Comparison of ENCODE assay signal across 14 cellular contexts in the genomic region with DNA sequence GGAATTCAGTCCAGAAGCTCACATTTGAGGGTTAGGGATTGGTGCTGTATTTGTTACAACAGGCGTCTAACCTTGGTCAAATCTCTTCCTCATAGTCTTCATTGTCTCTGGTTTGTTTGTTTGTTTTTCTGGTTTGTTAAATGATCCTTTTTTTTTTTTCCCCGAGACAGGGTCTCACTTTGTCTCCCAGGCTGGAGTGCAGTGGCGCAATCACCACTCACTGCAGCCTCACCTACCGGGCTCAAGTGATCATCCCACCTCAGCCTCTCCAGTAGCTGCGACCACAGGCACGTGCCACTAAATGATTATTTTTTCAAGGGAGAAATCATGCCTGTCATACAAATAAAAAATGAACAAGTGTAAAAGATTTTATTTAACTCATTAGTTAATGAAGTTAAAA. TPM values are rescaled to one million over a fixed set of nuclear protein-coding genes. Genes with fewer than 3 reads are reported as not detected.
DNase-seq lines count a peak whose midpoint lies in the region; ATAC-seq and TF ChIP-seq lines count a peak whose summit lies in the region.
"Had no signal": no experiment of that assay in that cellular context is flagged by ENCODE, and none has a peak within 500 bp of the region (broad histone marks: within the 10 kb centered on the region; RNA-seq: fewer than 3 reads in every experiment).

No MANE protein-coding gene starts in this region.

- H3K9me2 ChIP-seq in hepatocyte (replicated peaks; ENCODE audit: insufficient read depth), result no peaks in the 10 kb centered on the region

- no peak for ATAC-seq in activated naive CD8-positive, alpha-beta T cell treated with anti-CD3 and anti-CD28 coated beads, Interleukin-2, amount 10 ng/mL, durations not matched to agents 7 days and 5 days (ENCODE audit: low read depth)
- ATAC-seq in GM18909 (IDR thresholded peaks at IDR 0.05; ENCODE audit: poor library complexity, unreplicated experiment), result no peak

- CTCF ChIA-PET in A673 (lab: Charles Lee), result interaction anchor here (0.8 kb wide), 1 partner anchor 173 kb away, joined by 9 read pairs; no protein-coding TSS in a partner anchor

- no peaks in the 10 kb centered on the region for H3K9me3 Mint-ChIP-seq in activated naive CD8-positive, alpha-beta T cell treated with anti-CD3 and anti-CD28 coated beads, Interleukin-2, amount 10 ng/mL, durations not matched to agents 7 days and 5 days
- H3K9me3 Mint-ChIP-seq in activated naive CD8-positive, alpha-beta T cell treated with anti-CD3 and anti-CD28 coated beads for 36 hours, result no peaks in the 10 kb centered on the region
- H3K9me3 Mint-ChIP-seq: dendritic cell treated with granulocyte-macrophage colony-stimulating factor and Interleukin-4, amounts not matched to agents 40 ng/mL and 50 ng/mL, for 4 days had no signal

- H3K27me3 ChIP-seq in hepatocyte (no peaks in the 10 kb centered on the region), A673 (replicated peaks; ENCODE audit: insufficient read depth, low read depth, low read length, poor library complexity) (no peaks in the 10 kb centered on the region)
- H3K27me3 ChIP-seq: SJCRH30 had no signal

- POLR2A ChIA-PET in activated naive CD8-positive, alpha-beta T cell treated with anti-CD3 and anti-CD28 coated beads, Interleukin-2, amount 10 ng/mL, durations not matched to agents 7 days and 5 days (lab: Charles Lee), result no interaction called here
- POLR2A ChIA-PET in A673 (lab: Charles Lee; ENCODE audit: low non-redundant PET), result interaction anchor here (0.5 kb wide), 1 partner anchor 13 kb away, joined by 3 read pairs; no protein-coding TSS in a partner anchor

- intact Hi-C loops in A673 (cut with micrococcal nuclease; ENCODE audit: unreplicated experiment), result loop anchor here (2.0 to 5.0 kb wide), 2 partner anchors 283 to 469 kb away; no protein-coding TSS in a partner anchor

- H3K4me3 ChIP-seq in hepatocyte (no peak overlapping the region), A673 (ENCODE audit: low read depth, low read length, poor library complexity, severe bottlenecking) (no peak overlapping the region)
- H3K4me3 ChIP-seq: SJCRH30 had no signal

- no peaks in the 10 kb centered on the region for H4K20me1 ChIP-seq in hepatocyte (ENCODE audit: insufficient read depth, poor library complexity, severe bottlenecking)

- no peak for DNase-seq in activated naive CD8-positive, alpha-beta T cell treated with anti-CD3 and anti-CD28 coated beads, Interleukin-2, amount 10 ng/mL, durations not matched to agents 7 days and 5 days
- DNase-seq in activated naive CD8-positive, alpha-beta T cell treated with anti-CD3 and anti-CD28 coated beads for 36 hours, result no peak
- DNase-seq in NCI-H1105 treated with DMSO at 0.1 percent for 48 hours (lab: John Stamatoyannopoulos, UW) (peak; percentile 30), hepatocyte (ENCODE audit: low spot score) (no peak), HK-2 (ENCODE audit: unreplicated experiment) (no peak), A673 (ENCODE audit: low spot score) (no peak)
- DNase-seq: activated CD8-positive, alpha-beta memory T cell treated with anti-CD3 and anti-CD28 coated beads, Interleukin-2, amount 50 U/mL, for 48 hours; GDM1; NCI-H345; SJCRH30 had no signal

- H3K27me3 Mint-ChIP-seq in activated naive CD8-positive, alpha-beta T cell treated with anti-CD3 and anti-CD28 coated beads, Interleukin-2, amount 10 ng/mL, durations not matched to agents 7 days and 5 days, result peaks cover 51% of the 10 kb centered on the region
- peaks cover 73% of the 10 kb centered on the region for H3K27me3 Mint-ChIP-seq in activated naive CD8-positive, alpha-beta T cell treated with anti-CD3 and anti-CD28 coated beads for 36 hours

- H3K36me3 ChIP-seq in hepatocyte (replicated peaks; ENCODE audit: insufficient read depth, low read depth) (no peaks in the 10 kb centered on the region), A673 (ENCODE audit: insufficient read depth, low read length, poor library complexity, severe bottlenecking) (no peaks in the 10 kb centered on the region)
- H3K36me3 ChIP-seq: esophagus muscularis mucosa, heart right ventricle, SJCRH30 had no signal

- 76% methylated on average over 6 of the region's 6 CpGs for WGBS in hepatocyte (ENCODE audit: low lambda C conversion rate, missing lambda C conversion rate)

- H3K4me3 Mint-ChIP-seq in activated naive CD8-positive, alpha-beta T cell treated with anti-CD3 and anti-CD28 coated beads, Interleukin-2, amount 10 ng/mL, durations not matched to agents 7 days and 5 days, result peak overlapping the region; percentile 28
- H3K4me3 Mint-ChIP-seq in activated naive CD8-positive, alpha-beta T cell treated with anti-CD3 and anti-CD28 coated beads for 36 hours, result no peak overlapping the region

- peak overlapping the region; percentile 93 for H3K4me2 ChIP-seq in hepatocyte

- peaks cover 2% of the 10 kb centered on the region for H3K36me3 Mint-ChIP-seq in activated naive CD8-positive, alpha-beta T cell treated with anti-CD3 and anti-CD28 coated beads, Interleukin-2, amount 10 ng/mL, durations not matched to agents 7 days and 5 days
- no peaks in the 10 kb centered on the region for H3K36me3 Mint-ChIP-seq in activated naive CD8-positive, alpha-beta T cell treated with anti-CD3 and anti-CD28 coated beads for 36 hours

- peaks cover 7% of the 10 kb centered on the region for H3K4me1 Mint-ChIP-seq in activated naive CD8-positive, alpha-beta T cell treated with anti-CD3 and anti-CD28 coated beads, Interleukin-2, amount 10 ng/mL, durations not matched to agents 7 days and 5 days
- H3K4me1 Mint-ChIP-seq in activated naive CD8-positive, alpha-beta T cell treated with anti-CD3 and anti-CD28 coated beads for 36 hours, result peaks cover 6% of the 10 kb centered on the region

- H3K79me2 ChIP-seq in hepatocyte, result no peaks in the 10 kb centered on the region

- TF ChIP-seq CTCF in hepatocyte (IDR thresholded peaks at IDR 0.05; ENCODE audit: poor library complexity) (no peak), A673 (conservative IDR thresholded peaks at IDR 0.05; ENCODE audit: low read depth, low read length) (no peak)

- H3K27ac Mint-ChIP-seq in activated naive CD8-positive, alpha-beta T cell treated with anti-CD3 and anti-CD28 coated beads, Interleukin-2, amount 10 ng/mL, durations not matched to agents 7 days and 5 days, result no peak overlapping the region
- no peak overlapping the region for H3K27ac Mint-ChIP-seq in activated naive CD8-positive, alpha-beta T cell treated with anti-CD3 and anti-CD28 coated beads for 36 hours

- H3K9me3 ChIP-seq in hepatocyte (ENCODE audit: low read depth) (no peaks in the 10 kb centered on the region), A673 (ENCODE audit: low read depth, low read length, poor library complexity, severe bottlenecking) (no peaks in the 10 kb centered on the region)
- H3K9me3 ChIP-seq: esophagus muscularis mucosa, heart right ventricle, SJCRH30 had no signal

- H3K4me1 ChIP-seq in hepatocyte (ENCODE audit: insufficient read depth), result peaks cover 14% of the 10 kb centered on the region
- peaks cover 3% of the 10 kb centered on the region for H3K4me1 ChIP-seq in A673 (ENCODE audit: insufficient read depth, low read length, poor library complexity, severe bottlenecking)
- H3K4me1 ChIP-seq: SJCRH30 had no signal

- no TSS peak for BruUV-seq in A673 (replicated peaks; lab: Mats Ljungman, UMichigan)

- H2AFZ ChIP-seq in hepatocyte, result no peak overlapping the region

- H3K27ac ChIP-seq in hepatocyte (no peak overlapping the region), A673 (ENCODE audit: low read depth, low read length, poor library complexity, severe bottlenecking) (no peak overlapping the region)
- H3K27ac ChIP-seq: heart right ventricle, SJCRH30 had no signal

RNA-seq across cellular contexts. Expression of gene ADPGK, which starts 14.3 kb away (rescaled TPM):
- total RNA-seq in activated naive CD8-positive, alpha-beta T cell treated with anti-CD3 and anti-CD28 coated beads, Interleukin-2, amount 10 ng/mL, durations not matched to agents 7 days and 5 days, result 10 to 100 TPM; 76.1 to 79.2 TPM
- 10 to 100 TPM; 66.0 to 69.9 TPM for total RNA-seq in activated naive CD8-positive, alpha-beta T cell treated with anti-CD3 and anti-CD28 coated beads for 36 hours
- total RNA-seq in hepatocyte (67.3 and 71.1 TPM in 2 replicates), A673 (2021) (42.2 and 48.4 TPM in 2 replicates)
- 56.3 and 59.2 TPM in 2 replicates for polyA plus RNA-seq in hepatocyte
